In the genomic region with DNA sequence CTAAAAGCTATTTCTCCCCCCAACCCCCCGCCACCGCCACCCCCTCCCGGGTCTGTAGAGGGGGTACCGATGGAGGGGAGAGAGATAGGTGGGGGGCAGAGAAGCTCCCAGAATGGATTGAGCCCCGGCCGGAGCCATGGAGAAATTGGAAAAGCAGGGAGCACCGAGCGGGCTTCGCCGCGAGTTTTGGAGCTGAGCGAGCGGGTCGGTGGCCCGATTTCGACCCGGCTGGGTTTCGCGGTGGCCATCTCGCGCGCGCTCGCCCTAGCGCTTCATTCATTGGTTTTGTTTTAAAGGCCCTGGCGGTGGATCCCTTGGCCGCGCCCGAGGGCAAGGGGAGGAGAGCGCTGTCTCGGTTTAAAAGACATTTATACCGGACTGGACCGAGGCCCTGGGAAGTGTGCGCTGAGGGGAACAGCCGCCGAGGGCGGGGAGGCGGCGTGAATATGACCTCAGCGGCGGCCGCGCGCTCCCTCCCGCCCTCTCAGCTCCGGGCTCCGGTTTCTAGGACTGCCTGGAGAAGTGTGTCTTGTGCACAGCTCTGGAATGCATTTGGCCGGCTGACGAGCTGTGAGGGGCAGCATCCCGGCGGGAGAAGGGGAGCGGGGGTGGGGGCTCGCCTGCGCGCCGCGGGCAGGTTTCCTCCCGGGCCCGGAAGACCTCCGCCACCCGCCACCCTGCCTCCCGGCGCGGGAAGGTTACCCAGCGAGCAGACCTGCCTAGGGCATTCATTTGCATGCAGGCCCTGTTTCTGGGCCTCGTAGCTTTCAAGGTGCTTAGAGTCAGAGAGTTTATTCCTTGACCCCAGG, we compare ENCODE assay signal across 1 cellular context.
TF ChIP-seq lines count a peak whose summit lies in the region.

No MANE protein-coding gene starts in this region.

TF ChIP-seq in K562, 482 proteins besides CTCF, POLR2A, EP300 and RAD21 (continued from another document and continues in another):
- 0 out of 2 replicates have a peak, but pooled peaks have one; percentile 15 for TF ChIP-seq TFAP4 (CRISPR knock-in tag; IDR thresholded peaks at IDR 0.05; ENCODE audit: borderline replicate concordance)
- no peak for TF ChIP-seq ILF3 (IDR thresholded peaks at IDR 0.05; ENCODE audit: borderline replicate concordance)
- TF ChIP-seq PRMT5 (CRISPR knock-in tag; IDR thresholded peaks at IDR 0.05): no peak
- no peak for TF ChIP-seq ZNF174 (CRISPR knock-in tag; IDR thresholded peaks at IDR 0.05)
- no peak for TF ChIP-seq ZNF436 (CRISPR knock-in tag; IDR thresholded peaks at IDR 0.05)
- TF ChIP-seq FOXO4 (CRISPR knock-in tag; IDR thresholded peaks at IDR 0.05): no peak
- TF ChIP-seq EP400 (IDR thresholded peaks at IDR 0.05): no peak
- TF ChIP-seq DIDO1 (tag; IDR thresholded peaks at IDR 0.05; ENCODE audit: low read depth): no peak
- TF ChIP-seq RBBP5 (IDR thresholded peaks at IDR 0.05; ENCODE audit: borderline replicate concordance, insufficient read depth, low read length, poor library complexity, severe bottlenecking): peak; percentile 33
- no peak for TF ChIP-seq SMARCA5 (IDR thresholded peaks at IDR 0.05)
- no peak for TF ChIP-seq CUX1 (CRISPR knock-in tag; IDR thresholded peaks at IDR 0.05)
- TF ChIP-seq ZNF785 (CRISPR knock-in tag; IDR thresholded peaks at IDR 0.05): no peak
- no peak for TF ChIP-seq KLF13 (tag; IDR thresholded peaks at IDR 0.05; ENCODE audit: borderline replicate concordance, low read depth)
- no peak for TF ChIP-seq BACH1 (tag; IDR thresholded peaks at IDR 0.05)
- TF ChIP-seq ARHGAP35 (IDR thresholded peaks at IDR 0.05; ENCODE audit: partially characterized antibody): no peak
- TF ChIP-seq ZNF76 (CRISPR knock-in tag; IDR thresholded peaks at IDR 0.05; ENCODE audit: borderline replicate concordance): no peak
- TF ChIP-seq, protein P1, sequence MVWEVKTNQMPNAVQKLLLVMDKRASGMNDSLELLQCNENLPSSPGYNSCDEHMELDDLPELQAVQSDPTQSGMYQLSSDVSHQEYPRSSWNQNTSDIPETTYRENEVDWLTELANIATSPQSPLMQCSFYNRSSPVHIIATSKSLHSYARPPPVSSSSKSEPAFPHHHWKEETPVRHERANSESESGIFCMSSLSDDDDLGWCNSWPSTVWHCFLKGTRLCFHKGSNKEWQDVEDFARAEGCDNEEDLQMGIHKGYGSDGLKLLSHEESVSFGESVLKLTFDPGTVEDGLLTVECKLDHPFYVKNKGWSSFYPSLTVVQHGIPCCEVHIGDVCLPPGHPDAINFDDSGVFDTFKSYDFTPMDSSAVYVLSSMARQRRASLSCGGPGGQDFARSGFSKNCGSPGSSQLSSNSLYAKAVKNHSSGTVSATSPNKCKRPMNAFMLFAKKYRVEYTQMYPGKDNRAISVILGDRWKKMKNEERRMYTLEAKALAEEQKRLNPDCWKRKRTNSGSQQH (CRISPR knock-in tag; IDR thresholded peaks at IDR 0.05): no peak
- no peak for TF ChIP-seq ZBTB12 (CRISPR knock-in tag; IDR thresholded peaks at IDR 0.05)
- no peak for TF ChIP-seq CSDE1 (IDR thresholded peaks at IDR 0.05)
- no peak for TF ChIP-seq EHMT2 (IDR thresholded peaks at IDR 0.05)
- no peak for TF ChIP-seq ZNF695 (CRISPR knock-in tag; IDR thresholded peaks at IDR 0.05)
- no peak for TF ChIP-seq POLR2B (IDR thresholded peaks at IDR 0.05; ENCODE audit: low read depth, partially characterized antibody)
- no peak for TF ChIP-seq PHF20 (IDR thresholded peaks at IDR 0.05; ENCODE audit: partially characterized antibody)
- TF ChIP-seq, protein P2, sequence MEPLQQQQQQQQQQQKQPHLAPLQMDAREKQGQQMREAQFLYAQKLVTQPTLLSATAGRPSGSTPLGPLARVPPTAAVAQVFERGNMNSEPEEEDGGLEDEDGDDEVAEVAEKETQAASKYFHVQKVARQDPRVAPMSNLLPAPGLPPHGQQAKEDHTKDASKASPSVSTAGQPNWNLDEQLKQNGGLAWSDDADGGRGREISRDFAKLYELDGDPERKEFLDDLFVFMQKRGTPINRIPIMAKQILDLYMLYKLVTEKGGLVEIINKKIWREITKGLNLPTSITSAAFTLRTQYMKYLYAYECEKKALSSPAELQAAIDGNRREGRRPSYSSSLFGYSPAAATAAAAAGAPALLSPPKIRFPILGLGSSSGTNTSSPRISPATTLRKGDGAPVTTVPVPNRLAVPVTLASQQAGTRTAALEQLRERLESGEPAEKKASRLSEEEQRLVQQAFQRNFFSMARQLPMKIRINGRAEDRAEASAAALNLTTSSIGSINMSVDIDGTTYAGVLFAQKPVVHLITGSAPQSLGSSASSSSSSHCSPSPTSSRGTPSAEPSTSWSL (CRISPR knock-in tag; IDR thresholded peaks at IDR 0.05; ENCODE audit: borderline replicate concordance): no peak
- TF ChIP-seq, protein P3, sequence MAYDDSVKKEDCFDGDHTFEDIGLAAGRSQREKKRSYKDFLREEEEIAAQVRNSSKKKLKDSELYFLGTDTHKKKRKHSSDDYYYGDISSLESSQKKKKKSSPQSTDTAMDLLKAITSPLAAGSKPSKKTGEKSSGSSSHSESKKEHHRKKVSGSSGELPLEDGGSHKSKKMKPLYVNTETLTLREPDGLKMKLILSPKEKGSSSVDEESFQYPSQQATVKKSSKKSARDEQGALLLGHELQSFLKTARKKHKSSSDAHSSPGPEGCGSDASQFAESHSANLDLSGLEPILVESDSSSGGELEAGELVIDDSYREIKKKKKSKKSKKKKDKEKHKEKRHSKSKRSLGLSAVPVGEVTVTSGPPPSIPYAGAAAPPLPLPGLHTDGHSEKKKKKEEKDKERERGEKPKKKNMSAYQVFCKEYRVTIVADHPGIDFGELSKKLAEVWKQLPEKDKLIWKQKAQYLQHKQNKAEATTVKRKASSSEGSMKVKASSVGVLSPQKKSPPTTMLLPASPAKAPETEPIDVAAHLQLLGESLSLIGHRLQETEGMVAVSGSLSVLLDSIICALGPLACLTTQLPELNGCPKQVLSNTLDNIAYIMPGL (CRISPR knock-in tag; IDR thresholded peaks at IDR 0.05): no peak
- no peak for TF ChIP-seq FOXP1 (CRISPR knock-in tag; IDR thresholded peaks at IDR 0.05)
- TF ChIP-seq CHD2 (IDR thresholded peaks at IDR 0.05; ENCODE audit: low read depth, low read length): no peak
- TF ChIP-seq GMEB1 (CRISPR knock-in tag; IDR thresholded peaks at IDR 0.05): no peak
- TF ChIP-seq ZNF217 (CRISPR knock-in tag; IDR thresholded peaks at IDR 0.05): no peak
- no peak for TF ChIP-seq SREBF1 (IDR thresholded peaks at IDR 0.05; ENCODE audit: borderline replicate concordance, low read depth, low read length)
- no peak for TF ChIP-seq GATAD2B (IDR thresholded peaks at IDR 0.05; ENCODE audit: borderline replicate concordance)
- TF ChIP-seq HDAC3 (IDR thresholded peaks at IDR 0.05; ENCODE audit: borderline replicate concordance, partially characterized antibody): no peak
- no peak for TF ChIP-seq BRF1 (IDR thresholded peaks at IDR 0.05; ENCODE audit: borderline replicate concordance, extremely low read depth, insufficient read length)
- no peak for TF ChIP-seq ELF1 (tag; IDR thresholded peaks at IDR 0.05)
- TF ChIP-seq, protein P4, sequence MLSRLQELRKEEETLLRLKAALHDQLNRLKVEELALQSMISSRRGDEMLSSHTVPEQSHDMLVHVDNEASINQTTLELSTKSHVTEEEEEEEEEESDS (CRISPR knock-in tag; IDR thresholded peaks at IDR 0.05): no peak
- TF ChIP-seq ZEB2 (IDR thresholded peaks at IDR 0.05): no peak
- no peak for TF ChIP-seq ZNF561 (CRISPR knock-in tag; conservative IDR thresholded peaks at IDR 0.05)
- no peak for TF ChIP-seq FOXP4 (CRISPR knock-in tag; IDR thresholded peaks at IDR 0.05; ENCODE audit: borderline replicate concordance)
- TF ChIP-seq E2F4 (CRISPR knock-in tag; IDR thresholded peaks at IDR 0.05; ENCODE audit: low read depth): no peak
- no peak for TF ChIP-seq U2AF2 (optimal IDR thresholded peaks at IDR 0.05; ENCODE audit: low read depth, low read length)
- TF ChIP-seq FOXJ3 (CRISPR knock-in tag; IDR thresholded peaks at IDR 0.05): no peak
